In the genomic region with DNA sequence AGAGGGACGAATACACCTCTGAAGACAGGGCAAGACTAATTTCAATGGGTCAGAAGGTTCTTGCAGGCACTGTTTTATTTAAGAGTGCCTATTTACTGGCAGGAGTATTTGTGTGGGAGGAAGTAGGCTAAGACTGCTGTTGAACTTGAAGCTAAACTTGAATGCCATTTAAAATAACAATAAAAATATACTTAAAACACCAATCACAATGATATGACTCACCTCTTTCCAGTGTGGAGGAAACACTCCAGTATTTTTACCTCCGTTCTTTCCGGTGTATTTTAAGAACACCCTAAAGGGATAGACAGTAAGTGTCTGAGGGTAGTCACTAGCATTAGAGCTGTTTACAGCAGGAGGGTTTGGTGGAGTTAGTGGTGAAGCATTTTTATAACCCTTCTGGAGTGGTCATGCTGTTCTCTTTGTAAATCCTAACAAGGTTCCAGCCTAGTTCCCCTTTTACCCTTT, we compare ENCODE assay signal across 1 cellular context.
A peak's percentile ranks its signal among the peaks of the same experiment; 100 is the strongest.
TF ChIP-seq lines count a peak whose summit lies in the region.

No MANE protein-coding gene starts in this region.

TF ChIP-seq in H1, 55 proteins besides CTCF, POLR2A, EP300 and RAD21:
- TF ChIP-seq SIN3A (conservative IDR thresholded peaks at IDR 0.05 in 1 of 2, IDR thresholded peaks at IDR 0.05 in 1 of 2; ENCODE audit: low read depth in 1 of 2, low read length in 2 of 2) (no peak), SUZ12 (IDR thresholded peaks at IDR 0.05; ENCODE audit: low read length) (peak; percentile 64; the same call in 1 of the 2 replicates), CBX8 (IDR thresholded peaks at IDR 0.05; ENCODE audit: borderline replicate concordance, low read depth, low read length) (peak; percentile 56; the same call in 1 of the 2 replicates)
TF ChIP-seq in H1: peak in this region for 2.
